Comparison of ENCODE assay signal across 1 cellular context in the genomic region with DNA sequence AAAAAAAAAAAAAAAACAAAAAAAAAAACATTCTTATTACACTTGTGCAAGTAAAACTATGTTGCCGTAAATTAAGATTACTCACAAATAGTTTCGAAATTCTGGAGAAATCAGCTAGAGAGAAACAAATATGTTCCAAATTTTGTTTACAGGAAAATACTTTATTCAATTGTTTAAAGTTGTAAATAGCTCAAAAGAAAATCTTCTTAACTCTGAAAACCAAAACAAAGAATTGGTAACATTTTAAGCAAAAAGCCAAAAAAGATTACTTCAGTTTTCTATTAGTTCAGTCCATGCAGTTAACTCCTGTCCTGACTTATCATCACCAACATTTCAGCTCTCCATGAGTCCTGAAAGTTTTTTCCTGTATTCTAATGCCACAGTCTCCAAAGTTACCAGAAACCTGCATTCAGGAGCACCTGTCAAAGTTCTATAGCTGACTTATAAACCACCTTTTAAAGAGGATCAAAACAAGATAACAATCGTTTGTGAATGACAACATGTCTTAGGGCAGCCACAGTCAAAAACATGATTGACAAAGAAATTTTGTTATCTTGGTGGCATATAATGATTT.
TF ChIP-seq lines count a peak whose summit lies in the region.

No MANE protein-coding gene starts in this region.

TF ChIP-seq in HEK293, 187 proteins besides CTCF, POLR2A, EP300 and RAD21 (continued from another document):
- TF ChIP-seq GFI1B (tag by site-specific recombination; IDR thresholded peaks at IDR 0.05) (no peak), ZNF174 (tag by site-specific recombination; IDR thresholded peaks at IDR 0.05) (no peak), IKZF3 (tag by site-specific recombination; IDR thresholded peaks at IDR 0.05) (no peak), ZNF23 (tag by site-specific recombination; IDR thresholded peaks at IDR 0.05; ENCODE audit: borderline replicate concordance) (no peak), ZNF629 (tag by site-specific recombination; IDR thresholded peaks at IDR 0.05) (no peak), BCL11B (tag by site-specific recombination; IDR thresholded peaks at IDR 0.05; ENCODE audit: low read depth) (no peak), HOXD13 (CRISPR knock-in tag; IDR thresholded peaks at IDR 0.05; ENCODE audit: borderline replicate concordance) (no peak), HOXA7 (CRISPR knock-in tag; IDR thresholded peaks at IDR 0.05; ENCODE audit: borderline replicate concordance) (no peak), ZNF549 (tag by site-specific recombination; IDR thresholded peaks at IDR 0.05) (0 out of 2 replicates have a peak, but pooled peaks have one; percentile 7), ZNF114 (tag by site-specific recombination; IDR thresholded peaks at IDR 0.05) (no peak), SP2 (tag by site-specific recombination; IDR thresholded peaks at IDR 0.05) (no peak), GLI2 (tag by site-specific recombination; IDR thresholded peaks at IDR 0.05; ENCODE audit: borderline replicate concordance, low read depth) (no peak), ZNF558 (tag by site-specific recombination; IDR thresholded peaks at IDR 0.05) (0 out of 2 replicates have a peak, but pooled peaks have one; percentile 16), ZSCAN23 (tag by site-specific recombination; IDR thresholded peaks at IDR 0.05) (no peak), SALL2 (tag by site-specific recombination; IDR thresholded peaks at IDR 0.05; ENCODE audit: borderline replicate concordance) (no peak), ZNF473 (tag by site-specific recombination; IDR thresholded peaks at IDR 0.05) (no peak), ZNF623 (tag by site-specific recombination; IDR thresholded peaks at IDR 0.05) (no peak), ZNF561 (tag by site-specific recombination; IDR thresholded peaks at IDR 0.05; ENCODE audit: borderline replicate concordance) (no peak), SETDB1 (IDR thresholded peaks at IDR 0.05; ENCODE audit: insufficient read length, low read length) (peak; percentile 99), ZIC2 (tag by site-specific recombination; IDR thresholded peaks at IDR 0.05) (no peak), OVOL3 (tag by site-specific recombination; IDR thresholded peaks at IDR 0.05) (no peak), ZNF514 (tag by site-specific recombination; IDR thresholded peaks at IDR 0.05) (no peak), ZNF184 (tag by site-specific recombination; IDR thresholded peaks at IDR 0.05) (0 out of 2 replicates have a peak, but pooled peaks have one; percentile 27), ZNF394 (tag by site-specific recombination; IDR thresholded peaks at IDR 0.05; ENCODE audit: borderline replicate concordance) (no peak), ZNF2 (tag by site-specific recombination; IDR thresholded peaks at IDR 0.05) (no peak), ZNF146 (tag by site-specific recombination; IDR thresholded peaks at IDR 0.05) (no peak), BCL11A (tag by site-specific recombination; IDR thresholded peaks at IDR 0.05; ENCODE audit: low read depth) (no peak), MYNN (tag by site-specific recombination; IDR thresholded peaks at IDR 0.05; ENCODE audit: borderline replicate concordance) (no peak)
- TF ChIP-seq, protein P1, sequence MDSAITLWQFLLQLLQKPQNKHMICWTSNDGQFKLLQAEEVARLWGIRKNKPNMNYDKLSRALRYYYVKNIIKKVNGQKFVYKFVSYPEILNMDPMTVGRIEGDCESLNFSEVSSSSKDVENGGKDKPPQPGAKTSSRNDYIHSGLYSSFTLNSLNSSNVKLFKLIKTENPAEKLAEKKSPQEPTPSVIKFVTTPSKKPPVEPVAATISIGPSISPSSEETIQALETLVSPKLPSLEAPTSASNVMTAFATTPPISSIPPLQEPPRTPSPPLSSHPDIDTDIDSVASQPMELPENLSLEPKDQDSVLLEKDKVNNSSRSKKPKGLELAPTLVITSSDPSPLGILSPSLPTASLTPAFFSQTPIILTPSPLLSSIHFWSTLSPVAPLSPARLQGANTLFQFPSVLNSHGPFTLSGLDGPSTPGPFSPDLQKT (IDR thresholded peaks at IDR 0.05; ENCODE audit: borderline replicate concordance, low read depth, low read length) = no peak
- TF ChIP-seq, protein P2, sequence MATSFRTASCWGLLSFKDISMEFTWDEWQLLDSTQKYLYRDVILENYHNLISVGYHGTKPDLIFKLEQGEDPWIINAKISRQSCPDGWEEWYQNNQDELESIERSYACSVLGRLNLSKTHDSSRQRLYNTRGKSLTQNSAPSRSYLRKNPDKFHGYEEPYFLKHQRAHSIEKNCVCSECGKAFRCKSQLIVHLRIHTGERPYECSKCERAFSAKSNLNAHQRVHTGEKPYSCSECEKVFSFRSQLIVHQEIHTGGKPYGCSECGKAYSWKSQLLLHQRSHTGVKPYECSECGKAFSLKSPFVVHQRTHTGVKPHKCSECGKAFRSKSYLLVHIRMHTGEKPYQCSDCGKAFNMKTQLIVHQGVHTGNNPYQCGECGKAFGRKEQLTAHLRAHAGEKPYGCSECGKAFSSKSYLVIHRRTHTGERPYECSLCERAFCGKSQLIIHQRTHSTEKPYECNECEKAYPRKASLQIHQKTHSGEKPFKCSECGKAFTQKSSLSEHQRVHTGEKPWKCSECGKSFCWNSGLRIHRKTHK (tag by site-specific recombination; IDR thresholded peaks at IDR 0.05) = peak; percentile 65
- TF ChIP-seq, protein P3, sequence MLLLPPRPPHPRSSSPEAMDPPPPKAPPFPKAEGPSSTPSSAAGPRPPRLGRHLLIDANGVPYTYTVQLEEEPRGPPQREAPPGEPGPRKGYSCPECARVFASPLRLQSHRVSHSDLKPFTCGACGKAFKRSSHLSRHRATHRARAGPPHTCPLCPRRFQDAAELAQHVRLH (tag by site-specific recombination; IDR thresholded peaks at IDR 0.05) = no peak
- TF ChIP-seq, protein P4, sequence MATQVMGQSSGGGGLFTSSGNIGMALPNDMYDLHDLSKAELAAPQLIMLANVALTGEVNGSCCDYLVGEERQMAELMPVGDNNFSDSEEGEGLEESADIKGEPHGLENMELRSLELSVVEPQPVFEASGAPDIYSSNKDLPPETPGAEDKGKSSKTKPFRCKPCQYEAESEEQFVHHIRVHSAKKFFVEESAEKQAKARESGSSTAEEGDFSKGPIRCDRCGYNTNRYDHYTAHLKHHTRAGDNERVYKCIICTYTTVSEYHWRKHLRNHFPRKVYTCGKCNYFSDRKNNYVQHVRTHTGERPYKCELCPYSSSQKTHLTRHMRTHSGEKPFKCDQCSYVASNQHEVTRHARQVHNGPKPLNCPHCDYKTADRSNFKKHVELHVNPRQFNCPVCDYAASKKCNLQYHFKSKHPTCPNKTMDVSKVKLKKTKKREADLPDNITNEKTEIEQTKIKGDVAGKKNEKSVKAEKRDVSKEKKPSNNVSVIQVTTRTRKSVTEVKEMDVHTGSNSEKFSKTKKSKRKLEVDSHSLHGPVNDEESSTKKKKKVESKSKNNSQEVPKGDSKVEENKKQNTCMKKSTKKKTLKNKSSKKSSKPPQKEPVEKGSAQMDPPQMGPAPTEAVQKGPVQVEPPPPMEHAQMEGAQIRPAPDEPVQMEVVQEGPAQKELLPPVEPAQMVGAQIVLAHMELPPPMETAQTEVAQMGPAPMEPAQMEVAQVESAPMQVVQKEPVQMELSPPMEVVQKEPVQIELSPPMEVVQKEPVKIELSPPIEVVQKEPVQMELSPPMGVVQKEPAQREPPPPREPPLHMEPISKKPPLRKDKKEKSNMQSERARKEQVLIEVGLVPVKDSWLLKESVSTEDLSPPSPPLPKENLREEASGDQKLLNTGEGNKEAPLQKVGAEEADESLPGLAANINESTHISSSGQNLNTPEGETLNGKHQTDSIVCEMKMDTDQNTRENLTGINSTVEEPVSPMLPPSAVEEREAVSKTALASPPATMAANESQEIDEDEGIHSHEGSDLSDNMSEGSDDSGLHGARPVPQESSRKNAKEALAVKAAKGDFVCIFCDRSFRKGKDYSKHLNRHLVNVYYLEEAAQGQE (tag by site-specific recombination; IDR thresholded peaks at IDR 0.05) = no peak
- TF ChIP-seq, protein P5, sequence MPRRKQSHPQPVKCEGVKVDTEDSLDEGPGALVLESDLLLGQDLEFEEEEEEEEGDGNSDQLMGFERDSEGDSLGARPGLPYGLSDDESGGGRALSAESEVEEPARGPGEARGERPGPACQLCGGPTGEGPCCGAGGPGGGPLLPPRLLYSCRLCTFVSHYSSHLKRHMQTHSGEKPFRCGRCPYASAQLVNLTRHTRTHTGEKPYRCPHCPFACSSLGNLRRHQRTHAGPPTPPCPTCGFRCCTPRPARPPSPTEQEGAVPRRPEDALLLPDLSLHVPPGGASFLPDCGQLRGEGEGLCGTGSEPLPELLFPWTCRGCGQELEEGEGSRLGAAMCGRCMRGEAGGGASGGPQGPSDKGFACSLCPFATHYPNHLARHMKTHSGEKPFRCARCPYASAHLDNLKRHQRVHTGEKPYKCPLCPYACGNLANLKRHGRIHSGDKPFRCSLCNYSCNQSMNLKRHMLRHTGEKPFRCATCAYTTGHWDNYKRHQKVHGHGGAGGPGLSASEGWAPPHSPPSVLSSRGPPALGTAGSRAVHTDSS (tag by site-specific recombination; IDR thresholded peaks at IDR 0.05) = no peak
- TF ChIP-seq, protein P6, sequence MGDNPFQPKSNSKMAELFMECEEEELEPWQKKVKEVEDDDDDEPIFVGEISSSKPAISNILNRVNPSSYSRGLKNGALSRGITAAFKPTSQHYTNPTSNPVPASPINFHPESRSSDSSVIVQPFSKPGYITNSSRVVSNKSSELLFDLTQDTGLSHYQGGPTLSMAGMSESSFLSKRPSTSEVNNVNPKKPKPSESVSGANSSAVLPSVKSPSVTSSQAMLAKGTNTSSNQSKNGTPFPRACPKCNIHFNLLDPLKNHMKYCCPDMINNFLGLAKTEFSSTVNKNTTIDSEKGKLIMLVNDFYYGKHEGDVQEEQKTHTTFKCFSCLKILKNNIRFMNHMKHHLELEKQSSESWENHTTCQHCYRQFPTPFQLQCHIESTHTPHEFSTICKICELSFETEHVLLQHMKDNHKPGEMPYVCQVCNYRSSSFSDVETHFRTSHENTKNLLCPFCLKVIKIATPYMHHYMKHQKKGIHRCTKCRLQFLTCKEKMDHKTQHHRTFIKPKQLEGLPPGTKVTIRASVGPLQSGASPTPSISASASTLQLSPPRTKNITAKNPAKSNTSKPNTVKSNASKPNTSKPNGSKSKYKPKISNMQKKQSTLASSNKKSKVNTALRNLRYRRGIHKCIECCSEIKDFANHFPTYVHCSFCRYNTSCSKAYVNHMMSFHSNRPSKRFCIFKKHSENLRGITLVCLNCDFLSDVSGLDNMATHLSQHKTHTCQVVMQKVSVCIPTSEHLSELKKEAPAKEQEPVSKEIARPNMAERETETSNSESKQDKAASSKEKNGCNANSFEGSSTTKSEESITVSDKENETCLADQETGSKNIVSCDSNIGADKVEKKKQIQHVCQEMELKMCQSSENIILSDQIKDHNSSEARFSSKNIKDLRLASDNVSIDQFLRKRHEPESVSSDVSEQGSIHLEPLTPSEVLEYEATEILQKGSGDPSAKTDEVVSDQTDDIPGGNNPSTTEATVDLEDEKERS (tag by site-specific recombination; IDR thresholded peaks at IDR 0.05) = 0 out of 2 replicates have a peak, but pooled peaks have one; percentile 14
TF ChIP-seq in HEK293: peak in this region for 7.
